In genomic region chr5:52623291-52623690, GRCh38 we compare ENCODE assay signal across 8 cellular contexts.
"Had no signal": no experiment of that assay in that cellular context is flagged by ENCODE, and none has a peak within 500 bp of the region (broad histone marks: within the 10 kb centered on the region; RNA-seq: fewer than 3 reads in every experiment).

No MANE protein-coding gene starts in this region.

- H3K4me3 ChIP-seq: GM12878 had no signal

- FAIRE-seq: G401.6, GM12878, GM12891, GM12892, GM18507, GM19239 had no signal

- ATAC-seq: GM12878 had no signal

- DNase-seq: GDM1, GF-D8 had no signal
